ENCODE assay signal across 1 cellular context in the genomic region with DNA sequence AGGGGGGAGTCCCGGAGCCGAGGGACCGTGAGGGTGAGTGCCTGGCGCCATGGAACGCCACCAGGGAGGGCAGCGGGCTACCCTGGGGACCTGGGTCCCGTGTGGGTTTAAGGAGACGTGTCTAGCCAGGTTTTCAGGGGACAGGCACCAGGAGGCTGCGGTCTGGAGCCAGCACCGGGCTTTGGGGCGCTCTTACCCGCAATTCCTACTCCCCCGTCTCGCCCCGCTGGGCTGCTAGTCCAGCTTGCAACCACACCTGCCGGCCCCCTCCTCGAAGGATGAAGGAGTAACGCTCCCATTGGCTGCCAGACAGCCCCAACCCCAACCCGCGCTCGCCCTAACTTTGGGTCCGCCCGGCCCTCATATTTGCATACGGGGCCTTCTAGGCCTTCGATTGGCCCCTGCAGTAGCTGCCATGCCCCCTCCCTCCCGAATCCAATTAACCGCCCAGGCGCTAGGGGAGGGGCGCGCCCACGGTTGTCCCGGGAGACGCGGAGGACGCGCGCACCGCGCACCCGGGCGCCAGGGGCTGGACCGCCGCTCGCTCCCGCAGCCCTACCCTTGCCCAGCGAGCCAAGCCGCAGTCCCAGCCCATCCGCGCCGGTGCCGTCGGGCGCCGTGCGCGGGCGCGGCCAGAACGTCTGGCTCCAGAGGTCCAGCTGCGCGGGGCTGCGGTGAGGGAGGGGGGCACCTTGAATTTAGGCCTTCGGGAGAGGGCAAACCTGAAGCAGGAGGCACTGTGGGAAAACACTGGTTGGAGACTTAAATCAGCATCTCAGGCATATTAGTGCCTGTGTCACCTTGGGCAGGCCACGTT.
TF ChIP-seq lines count a peak whose summit lies in the region.

A gene (minus strand): TSS at position 456 of the 817 bp plus-strand sequence. CDS start 157 bp downstream, at position 299.

TF ChIP-seq in SK-N-SH treated with all-trans-retinoic acid at 6 μM for 48 hours, 23 proteins besides CTCF, POLR2A, EP300 and RAD21 (continued from another document):
- TF ChIP-seq ZNF8 (CRISPR knock-in tag; IDR thresholded peaks at IDR 0.05) (no peak), TCF4 (CRISPR knock-in tag; IDR thresholded peaks at IDR 0.05; ENCODE audit: borderline replicate concordance) (no peak), ZFP3 (CRISPR knock-in tag; IDR thresholded peaks at IDR 0.05) (no peak)
